13 cellular contexts compared by ENCODE assay signal in the genomic region with DNA sequence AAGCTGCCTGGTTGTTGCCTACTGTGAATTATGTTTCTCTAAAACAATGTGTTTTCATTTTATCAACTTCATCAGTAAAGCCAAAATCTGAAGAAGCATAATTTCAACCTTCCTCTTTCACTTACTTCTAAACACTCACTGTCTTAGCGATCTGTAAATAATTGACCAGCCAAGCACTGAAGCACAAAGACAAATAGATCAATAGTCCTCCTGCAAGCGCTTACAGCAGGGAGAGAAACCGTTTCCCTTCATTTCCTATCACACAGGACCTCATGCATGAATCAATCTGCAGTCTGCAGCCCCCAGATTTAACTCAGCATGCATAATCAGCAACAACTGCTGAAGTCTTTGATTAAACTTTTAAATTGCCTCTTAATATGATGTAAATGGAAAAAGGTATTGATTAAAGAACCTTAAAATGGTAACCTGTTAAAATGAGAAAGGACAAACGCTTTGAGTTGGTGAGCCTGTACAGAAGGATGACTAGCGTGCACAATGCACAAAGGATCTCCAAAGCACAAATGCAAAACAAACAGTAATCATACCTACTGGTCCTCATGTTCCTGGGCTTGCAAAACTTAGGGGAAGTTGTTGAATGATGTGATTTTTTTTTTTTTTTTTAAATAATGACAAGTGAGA.
DNase-seq lines count a peak whose midpoint lies in the region; ATAC-seq and TF ChIP-seq lines count a peak whose summit lies in the region.
"Had no signal": no experiment of that assay in that cellular context is flagged by ENCODE, and none has a peak within 500 bp of the region (broad histone marks: within the 10 kb centered on the region; RNA-seq: fewer than 3 reads in every experiment).

No MANE protein-coding gene starts in this region.

- ATAC-seq in GM18505 (IDR thresholded peaks at IDR 0.05; ENCODE audit: unreplicated experiment) = peak; percentile 54
- ATAC-seq in GM19463 (IDR thresholded peaks at IDR 0.05; ENCODE audit: unreplicated experiment) = peak; percentile 72
- ATAC-seq in HG02973 (IDR thresholded peaks at IDR 0.05; ENCODE audit: unreplicated experiment) = peak; percentile 37
- ATAC-seq in WTC11 = no peak
- ATAC-seq: stimulated activated naive CD8-positive, alpha-beta T cell treated with anti-CD3 and anti-CD28 coated beads, Interleukin-15, amount 100 ng/mL, for 72 hours had no signal

- no peaks in the 10 kb centered on the region for H3K27me3 Mint-ChIP-seq in WTC11 (ENCODE audit: low read depth)
- H3K27me3 Mint-ChIP-seq: stimulated activated naive CD8-positive, alpha-beta T cell treated with anti-CD3 and anti-CD28 coated beads, Interleukin-15, amount 100 ng/mL, for 72 hours had no signal

- no peaks in the 10 kb centered on the region for H3K9me3 Mint-ChIP-seq in WTC11
- H3K9me3 Mint-ChIP-seq: stimulated activated naive CD8-positive, alpha-beta T cell treated with anti-CD3 and anti-CD28 coated beads, Interleukin-15, amount 100 ng/mL, for 72 hours had no signal

- TF ChIP-seq POLR2A in GM18505 (IDR thresholded peaks at IDR 0.05; ENCODE audit: borderline replicate concordance, extremely low read depth, insufficient read depth, insufficient read length) = no peak
- no peak for TF ChIP-seq POLR2A in erythroblast (IDR thresholded peaks at IDR 0.05; ENCODE audit: low read length)

- POLR2A ChIA-PET in WTC11 (lab: Charles Lee) = no interaction called here

- DNase-seq in erythroblast (lab: John Stamatoyannopoulos, UW) (no peak), NCI-H1930 (lab: John Stamatoyannopoulos, UW) (no peak), WTC11 (ENCODE audit: low spot score) (no peak)
- no peak for DNase-seq in activated CD4-positive, alpha-beta T cell treated with anti-CD3 and anti-CD28 coated beads, Interleukin-2, amount 50 U/mL, for 4 hours
- DNase-seq: left ventricle myocardium inferior; NCI-H146; stimulated activated CD4-positive, alpha-beta T cell treated with anti-CD3 and anti-CD28 coated beads, Interleukin-1b, Interleukin-23, amount 100 ng/mL, for 48 hours; stimulated activated naive CD8-positive, alpha-beta T cell treated with anti-CD3 and anti-CD28 coated beads, Interleukin-15, amount 100 ng/mL, for 72 hours had no signal

- no peak overlapping the region for H3K4me3 Mint-ChIP-seq in WTC11
- H3K4me3 Mint-ChIP-seq: stimulated activated naive CD8-positive, alpha-beta T cell treated with anti-CD3 and anti-CD28 coated beads, Interleukin-15, amount 100 ng/mL, for 72 hours had no signal

- H3K27ac ChIP-seq in VCaP = peak overlapping the region; percentile 71
- H3K27ac ChIP-seq: coronary artery, left ventricle myocardium inferior had no signal

- CTCF ChIA-PET in WTC11 (lab: Charles Lee) = no interaction called here

- no peaks in the 10 kb centered on the region for H3K36me3 Mint-ChIP-seq in WTC11

- TF ChIP-seq CTCF in VCaP (conservative IDR thresholded peaks at IDR 0.05) = no peak
- TF ChIP-seq CTCF in WTC11 (IDR thresholded peaks at IDR 0.05) = no peak

- H3K4me1 Mint-ChIP-seq in WTC11 = peaks cover 5% of the 10 kb centered on the region
- H3K4me1 Mint-ChIP-seq: stimulated activated naive CD8-positive, alpha-beta T cell treated with anti-CD3 and anti-CD28 coated beads, Interleukin-15, amount 100 ng/mL, for 72 hours had no signal

- no peak overlapping the region for H3K27ac Mint-ChIP-seq in WTC11
- H3K27ac Mint-ChIP-seq: stimulated activated naive CD8-positive, alpha-beta T cell treated with anti-CD3 and anti-CD28 coated beads, Interleukin-15, amount 100 ng/mL, for 72 hours had no signal

TF ChIP-seq in WTC11, 78 proteins besides CTCF, POLR2A, EP300 and RAD21:
- TF ChIP-seq JUN (CRISPR knock-in tag; IDR thresholded peaks at IDR 0.05) (no peak), ZBTB21 (CRISPR knock-in tag; IDR thresholded peaks at IDR 0.05; ENCODE audit: borderline replicate concordance) (no peak), FOXJ3 (CRISPR knock-in tag; IDR thresholded peaks at IDR 0.05; ENCODE audit: borderline replicate concordance) (no peak), GABPB1 (CRISPR knock-in tag; IDR thresholded peaks at IDR 0.05) (no peak), OVOL2 (CRISPR knock-in tag; IDR thresholded peaks at IDR 0.05; ENCODE audit: borderline replicate concordance) (no peak)
- TF ChIP-seq, protein P1, sequence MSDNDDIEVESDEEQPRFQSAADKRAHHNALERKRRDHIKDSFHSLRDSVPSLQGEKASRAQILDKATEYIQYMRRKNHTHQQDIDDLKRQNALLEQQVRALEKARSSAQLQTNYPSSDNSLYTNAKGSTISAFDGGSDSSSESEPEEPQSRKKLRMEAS (CRISPR knock-in tag; IDR thresholded peaks at IDR 0.05) = no peak
- TF ChIP-seq, protein P2, sequence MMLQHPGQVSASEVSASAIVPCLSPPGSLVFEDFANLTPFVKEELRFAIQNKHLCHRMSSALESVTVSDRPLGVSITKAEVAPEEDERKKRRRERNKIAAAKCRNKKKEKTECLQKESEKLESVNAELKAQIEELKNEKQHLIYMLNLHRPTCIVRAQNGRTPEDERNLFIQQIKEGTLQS (CRISPR knock-in tag; conservative IDR thresholded peaks at IDR 0.05) = no peak
- TF ChIP-seq, protein P3, sequence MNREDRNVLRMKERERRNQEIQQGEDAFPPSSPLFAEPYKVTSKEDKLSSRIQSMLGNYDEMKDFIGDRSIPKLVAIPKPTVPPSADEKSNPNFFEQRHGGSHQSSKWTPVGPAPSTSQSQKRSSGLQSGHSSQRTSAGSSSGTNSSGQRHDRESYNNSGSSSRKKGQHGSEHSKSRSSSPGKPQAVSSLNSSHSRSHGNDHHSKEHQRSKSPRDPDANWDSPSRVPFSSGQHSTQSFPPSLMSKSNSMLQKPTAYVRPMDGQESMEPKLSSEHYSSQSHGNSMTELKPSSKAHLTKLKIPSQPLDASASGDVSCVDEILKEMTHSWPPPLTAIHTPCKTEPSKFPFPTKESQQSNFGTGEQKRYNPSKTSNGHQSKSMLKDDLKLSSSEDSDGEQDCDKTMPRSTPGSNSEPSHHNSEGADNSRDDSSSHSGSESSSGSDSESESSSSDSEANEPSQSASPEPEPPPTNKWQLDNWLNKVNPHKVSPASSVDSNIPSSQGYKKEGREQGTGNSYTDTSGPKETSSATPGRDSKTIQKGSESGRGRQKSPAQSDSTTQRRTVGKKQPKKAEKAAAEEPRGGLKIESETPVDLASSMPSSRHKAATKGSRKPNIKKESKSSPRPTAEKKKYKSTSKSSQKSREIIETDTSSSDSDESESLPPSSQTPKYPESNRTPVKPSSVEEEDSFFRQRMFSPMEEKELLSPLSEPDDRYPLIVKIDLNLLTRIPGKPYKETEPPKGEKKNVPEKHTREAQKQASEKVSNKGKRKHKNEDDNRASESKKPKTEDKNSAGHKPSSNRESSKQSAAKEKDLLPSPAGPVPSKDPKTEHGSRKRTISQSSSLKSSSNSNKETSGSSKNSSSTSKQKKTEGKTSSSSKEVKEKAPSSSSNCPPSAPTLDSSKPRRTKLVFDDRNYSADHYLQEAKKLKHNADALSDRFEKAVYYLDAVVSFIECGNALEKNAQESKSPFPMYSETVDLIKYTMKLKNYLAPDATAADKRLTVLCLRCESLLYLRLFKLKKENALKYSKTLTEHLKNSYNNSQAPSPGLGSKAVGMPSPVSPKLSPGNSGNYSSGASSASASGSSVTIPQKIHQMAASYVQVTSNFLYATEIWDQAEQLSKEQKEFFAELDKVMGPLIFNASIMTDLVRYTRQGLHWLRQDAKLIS (CRISPR knock-in tag; IDR thresholded peaks at IDR 0.05; ENCODE audit: borderline replicate concordance) = no peak
- TF ChIP-seq, protein P4, sequence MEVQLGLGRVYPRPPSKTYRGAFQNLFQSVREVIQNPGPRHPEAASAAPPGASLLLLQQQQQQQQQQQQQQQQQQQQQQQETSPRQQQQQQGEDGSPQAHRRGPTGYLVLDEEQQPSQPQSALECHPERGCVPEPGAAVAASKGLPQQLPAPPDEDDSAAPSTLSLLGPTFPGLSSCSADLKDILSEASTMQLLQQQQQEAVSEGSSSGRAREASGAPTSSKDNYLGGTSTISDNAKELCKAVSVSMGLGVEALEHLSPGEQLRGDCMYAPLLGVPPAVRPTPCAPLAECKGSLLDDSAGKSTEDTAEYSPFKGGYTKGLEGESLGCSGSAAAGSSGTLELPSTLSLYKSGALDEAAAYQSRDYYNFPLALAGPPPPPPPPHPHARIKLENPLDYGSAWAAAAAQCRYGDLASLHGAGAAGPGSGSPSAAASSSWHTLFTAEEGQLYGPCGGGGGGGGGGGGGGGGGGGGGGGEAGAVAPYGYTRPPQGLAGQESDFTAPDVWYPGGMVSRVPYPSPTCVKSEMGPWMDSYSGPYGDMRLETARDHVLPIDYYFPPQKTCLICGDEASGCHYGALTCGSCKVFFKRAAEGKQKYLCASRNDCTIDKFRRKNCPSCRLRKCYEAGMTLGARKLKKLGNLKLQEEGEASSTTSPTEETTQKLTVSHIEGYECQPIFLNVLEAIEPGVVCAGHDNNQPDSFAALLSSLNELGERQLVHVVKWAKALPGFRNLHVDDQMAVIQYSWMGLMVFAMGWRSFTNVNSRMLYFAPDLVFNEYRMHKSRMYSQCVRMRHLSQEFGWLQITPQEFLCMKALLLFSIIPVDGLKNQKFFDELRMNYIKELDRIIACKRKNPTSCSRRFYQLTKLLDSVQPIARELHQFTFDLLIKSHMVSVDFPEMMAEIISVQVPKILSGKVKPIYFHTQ (CRISPR knock-in tag; IDR thresholded peaks at IDR 0.05) = no peak
